Comparison of ENCODE assay signal across 13 cellular contexts in the genomic region with DNA sequence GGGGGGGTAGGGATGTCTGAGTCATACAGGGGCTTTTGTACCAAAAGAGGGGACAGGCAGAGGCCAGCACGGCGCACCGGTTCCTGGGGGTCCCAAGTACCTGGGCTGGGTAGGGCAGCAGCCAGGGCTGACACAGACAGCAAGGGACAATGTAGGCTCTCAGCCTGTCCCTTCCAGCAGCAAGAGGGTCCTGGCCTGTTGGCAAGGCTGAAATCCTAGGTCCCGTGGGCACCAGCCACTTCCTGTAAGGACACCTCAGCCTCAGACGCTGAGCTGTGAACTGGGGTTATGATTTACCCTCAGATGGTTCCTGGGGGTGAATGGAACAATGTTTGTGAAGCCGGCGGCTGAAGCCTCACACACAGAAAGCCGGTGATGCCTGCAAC.
DNase-seq lines count a peak whose midpoint lies in the region; TF ChIP-seq lines count a peak whose summit lies in the region.
"Had no signal": no experiment of that assay in that cellular context is flagged by ENCODE, and none has a peak within 500 bp of the region (broad histone marks: within the 10 kb centered on the region; RNA-seq: fewer than 3 reads in every experiment).

No MANE protein-coding gene starts in this region.

- CTCF ChIA-PET in GM10248 (lab: Yijun Ruan, JAX): interaction anchor here (0.9 kb wide), 1 partner anchor 31 kb away, joined by 3 read pairs; no protein-coding TSS in a partner anchor
- CTCF ChIA-PET in RWPE1 (lab: Yijun Ruan, JAX): interaction anchor here (0.8 kb wide), 1 partner anchor 86 kb away, joined by 3 read pairs; no protein-coding TSS in a partner anchor

- TF ChIP-seq CTCF in GM10248 (IDR thresholded peaks at IDR 0.05; ENCODE audit: control extremely low read depth, extremely low read depth, low read depth, missing control alignments) (no peak), RWPE1 (conservative IDR thresholded peaks at IDR 0.05; ENCODE audit: low read depth) (no peak)

- peak overlapping the region; percentile 99 for H3K27ac ChIP-seq in RWPE1
- H3K27ac ChIP-seq in stomach smooth muscle (ENCODE audit: low read length): peak overlapping the region; percentile 55

- H3K9me3 ChIP-seq in stomach smooth muscle (ENCODE audit: control insufficient read depth in 2 of 2, low read length in 2 of 2): no peaks in the 10 kb centered on the region

- DNase-seq in GM10248 (ENCODE audit: extremely low spot score) (peak; percentile 10), RWPE1 (ENCODE audit: low spot score) (no peak), kidney tubule cell (ENCODE audit: low spot score) (peak; percentile 39), NCI-H510A treated with DMSO at 0.1 percent for 48 hours (lab: John Stamatoyannopoulos, UW) (no peak)
- no peak for DNase-seq in activated T-cell treated with anti-CD3 and anti-CD28 coated beads, Interleukin-2, amount 50 U/mL, for 1 hour
- no peak for DNase-seq in NK-92 treated with Interleukin-12 subunit alpha and Interleukin-12 subunit beta, amount 100 ng/mL, for 24 hours (lab: John Stamatoyannopoulos, UW)
- DNase-seq: activated B cell treated with CpG ODN at 0.5 μM for 24 hours; activated CD8-positive, alpha-beta memory T cell treated with anti-CD3 and anti-CD28 coated beads, Interleukin-2, amount 50 U/mL, for 48 hours; activated naive CD8-positive, alpha-beta T cell treated with anti-CD3 and anti-CD28 coated beads, Interleukin-2, amount 50 U/mL, for 24 hours; NCI-H2081; stimulated activated CD4-positive, alpha-beta T cell treated with anti-CD3 and anti-CD28 coated beads, Interleukin-4, amount 100 ng/mL, for 24 hours; stimulated activated naive B cell treated with anti-CD40 and anti-IgM and Interleukin-4, amounts not matched to agents 10 μg/mL and 1 μg/mL and 100 μg/mL, for 72 hours had no signal

- H3K9ac ChIP-seq in stomach smooth muscle (ENCODE audit: low read length in 2 of 2): no peak overlapping the region

- POLR2A ChIA-PET in GM10248 (lab: Yijun Ruan, JAX) (no interaction called here), RWPE1 (lab: Yijun Ruan, JAX; ENCODE audit: low non-redundant PET) (no interaction called here)

- peaks cover 2 to 6% of the 10 kb centered on the region in 2 donors for H3K36me3 ChIP-seq in stomach smooth muscle (ENCODE audit: control insufficient read depth in 2 of 2, insufficient read depth in 2 of 2, low read length in 2 of 2)

- H3K4me3 ChIP-seq in stomach smooth muscle (ENCODE audit: low read length in 2 of 2): no peak overlapping the region

- H3K4me1 ChIP-seq in stomach smooth muscle (ENCODE audit: control insufficient read depth, insufficient read depth, low read length): peaks cover 88% of the 10 kb centered on the region

- no peaks in the 10 kb centered on the region for H3K27me3 ChIP-seq in stomach smooth muscle (ENCODE audit: control insufficient read depth in 1 of 2, insufficient read depth in 2 of 2, low read length in 2 of 2)

Comparison
In these comparisons a context has a peak if more than half of its experiments do, and no peak if none do; other contexts are left out.
1. DNase-seq: peak in GM10248 (single experiment) and kidney tubule cell (single experiment); none in RWPE1 (single experiment), NCI-H510A treated with DMSO at 0.1 percent for 48 hours (single experiment), activated T-cell treated with anti-CD3 and anti-CD28 coated beads, Interleukin-2, amount 50 U/mL, for 1 hour (single experiment) and NK-92 treated with Interleukin-12 subunit alpha and Interleukin-12 subunit beta, amount 100 ng/mL, for 24 hours (single experiment).